10 cellular contexts compared by ENCODE assay signal in genomic region chr11:131025020-131025419, GRCh38.
DNase-seq lines count a peak whose midpoint lies in the region; FAIRE-seq and TF ChIP-seq lines count a peak whose summit lies in the region.
"Had no signal": no experiment of that assay in that cellular context is flagged by ENCODE, and none has a peak within 500 bp of the region (broad histone marks: within the 10 kb centered on the region; RNA-seq: fewer than 3 reads in every experiment).

No MANE protein-coding gene starts in this region.

- H3K27me3 Mint-ChIP-seq in nephron progenitor cell (ENCODE audit: low read depth, poor library complexity), result peaks cover 13% of the 10 kb centered on the region
- H3K27me3 Mint-ChIP-seq: memory B cell had no signal

- DNase-seq in G401 (ENCODE audit: low spot score), result peak; percentile 5
- DNase-seq in HTR-8/SVneo (ENCODE audit: insufficient read length, low spot score), result peak; percentile 10
- peak; percentile 49 for DNase-seq in mammary epithelial cell
- DNase-seq in nephron progenitor cell, result peak; percentile 15
- DNase-seq in central memory CD4-positive, alpha-beta T cell, result no peak
- DNase-seq in HuH-7 (ENCODE audit: low spot score), result no peak
- DNase-seq in stimulated activated CD4-positive, alpha-beta T cell treated with anti-CD3 and anti-CD28 coated beads, Interleukin-15, amount 100 ng/mL, for 24 hours, result no peak
- no peak for DNase-seq in NOMO-1 treated with DMSO at 0.1 percent for 48 hours (lab: John Stamatoyannopoulos, UW; ENCODE audit: unreplicated experiment)

- H3K9me3 ChIP-seq in mammary epithelial cell (replicated peaks; ENCODE audit: insufficient read depth, low read length), result no peaks in the 10 kb centered on the region

- in situ Hi-C loops in G401 (cut with HindIII; ENCODE audit: low sequenced_read_pairs), result no loop called here
- in situ Hi-C loops in mammary epithelial cell (cut with MboI; ENCODE audit: low sequenced_read_pairs in 2 of 2), result no loop called here

- CTCF ChIA-PET in mammary epithelial cell (lab: Charles Lee; ENCODE audit: low non-redundant PET), result interaction anchor here (0.5 kb wide), 1 partner anchor 28 kb away, joined by 6 read pairs; no protein-coding TSS in a partner anchor

- no peak overlapping the region for H2AFZ ChIP-seq in mammary epithelial cell (ENCODE audit: low read depth, low read length)

- dilution Hi-C loops in mammary epithelial cell (cut with HindIII; ENCODE audit: low sequenced_read_pairs), result no loop called here

- no peak overlapping the region for H3K9ac ChIP-seq in mammary epithelial cell (ENCODE audit: insufficient read depth, low read length)

- H3K4me3 ChIP-seq in mammary epithelial cell (replicated peaks in 1 of 3; ENCODE audit: insufficient read depth in 1 of 3, low read depth in 2 of 3, low read length in 3 of 3), result no peak overlapping the region

- no peaks in the 10 kb centered on the region for H3K27me3 ChIP-seq in mammary epithelial cell (ENCODE audit: insufficient read depth, low read length)

- H3K27ac Mint-ChIP-seq in nephron progenitor cell, result no peak overlapping the region
- H3K27ac Mint-ChIP-seq: activated naive CD4-positive, alpha-beta T cell treated with anti-CD3 and anti-CD28 coated beads, Interleukin-2, amount 50 U/mL, for 24 hours; memory B cell had no signal

- 40% methylated on average over 1 of the region's 1 CpG for WGBS in mammary epithelial cell (ENCODE audit: low coverage, missing lambda C conversion rate)

- FAIRE-seq in HTR-8/SVneo (lab: Jason Lieb, UNC), result no peak

- H3K27ac ChIP-seq in mammary epithelial cell (ENCODE audit: insufficient read depth, low read depth, low read length), result no peak overlapping the region

- no peaks in the 10 kb centered on the region for H3K79me2 ChIP-seq in mammary epithelial cell (ENCODE audit: insufficient read depth, low read length)

- H3K4me3 Mint-ChIP-seq in nephron progenitor cell, result no peak overlapping the region
- H3K4me3 Mint-ChIP-seq: activated naive CD4-positive, alpha-beta T cell treated with anti-CD3 and anti-CD28 coated beads, Interleukin-2, amount 50 U/mL, for 24 hours; memory B cell had no signal

- H3K4me2 ChIP-seq in mammary epithelial cell (ENCODE audit: insufficient read depth, low read depth, low read length), result no peak overlapping the region

- intact Hi-C loops in mammary epithelial cell (cut with micrococcal nuclease), result loop anchor here (1.0 to 5.0 kb wide), 4 partner anchors 39 to 649 kb away; no protein-coding TSS in a partner anchor

- no peaks in the 10 kb centered on the region for H4K20me1 ChIP-seq in mammary epithelial cell (ENCODE audit: insufficient read depth, low read length)

- H3K4me1 ChIP-seq in mammary epithelial cell (ENCODE audit: insufficient read depth, low read length), result peaks cover 3% of the 10 kb centered on the region

- BruUV-seq in mammary epithelial cell (replicated peaks; lab: Mats Ljungman, UMichigan), result no TSS peak

- peaks cover 6% of the 10 kb centered on the region for H3K4me1 Mint-ChIP-seq in nephron progenitor cell
- H3K4me1 Mint-ChIP-seq: activated naive CD4-positive, alpha-beta T cell treated with anti-CD3 and anti-CD28 coated beads, Interleukin-2, amount 50 U/mL, for 24 hours; memory B cell had no signal

- no peaks in the 10 kb centered on the region for H3K36me3 Mint-ChIP-seq in nephron progenitor cell (ENCODE audit: low read depth)
- H3K36me3 Mint-ChIP-seq: activated naive CD4-positive, alpha-beta T cell treated with anti-CD3 and anti-CD28 coated beads, Interleukin-2, amount 50 U/mL, for 24 hours; memory B cell had no signal

- H3K9me3 Mint-ChIP-seq in nephron progenitor cell, result no peaks in the 10 kb centered on the region
- H3K9me3 Mint-ChIP-seq: activated naive CD4-positive, alpha-beta T cell treated with anti-CD3 and anti-CD28 coated beads, Interleukin-2, amount 50 U/mL, for 24 hours had no signal

- no peaks in the 10 kb centered on the region for H3K36me3 ChIP-seq in mammary epithelial cell (ENCODE audit: insufficient read depth, low read length)

- TF ChIP-seq CTCF in mammary epithelial cell (conservative IDR thresholded peaks at IDR 0.05 in 1 of 2, IDR thresholded peaks at IDR 0.05 in 1 of 2; ENCODE audit: extremely low read depth in 1 of 2, insufficient read depth in 1 of 2, low read depth in 1 of 2, low read length in 2 of 2), result peak; percentile 84 to 88
- TF ChIP-seq CTCF in nephron progenitor cell (IDR thresholded peaks at IDR 0.05), result peak; percentile 51

Comparison
In these comparisons a context has a peak if more than half of its experiments do, and no peak if none do; other contexts are left out.
1. DNase-seq: peak in G401 (single experiment), HTR-8/SVneo (single experiment), mammary epithelial cell (single experiment) and nephron progenitor cell (single experiment); none in central memory CD4-positive, alpha-beta T cell (single experiment), HuH-7 (single experiment), stimulated activated CD4-positive, alpha-beta T cell treated with anti-CD3 and anti-CD28 coated beads, Interleukin-15, amount 100 ng/mL, for 24 hours (single experiment) and NOMO-1 treated with DMSO at 0.1 percent for 48 hours (single experiment).